In the genomic region with DNA sequence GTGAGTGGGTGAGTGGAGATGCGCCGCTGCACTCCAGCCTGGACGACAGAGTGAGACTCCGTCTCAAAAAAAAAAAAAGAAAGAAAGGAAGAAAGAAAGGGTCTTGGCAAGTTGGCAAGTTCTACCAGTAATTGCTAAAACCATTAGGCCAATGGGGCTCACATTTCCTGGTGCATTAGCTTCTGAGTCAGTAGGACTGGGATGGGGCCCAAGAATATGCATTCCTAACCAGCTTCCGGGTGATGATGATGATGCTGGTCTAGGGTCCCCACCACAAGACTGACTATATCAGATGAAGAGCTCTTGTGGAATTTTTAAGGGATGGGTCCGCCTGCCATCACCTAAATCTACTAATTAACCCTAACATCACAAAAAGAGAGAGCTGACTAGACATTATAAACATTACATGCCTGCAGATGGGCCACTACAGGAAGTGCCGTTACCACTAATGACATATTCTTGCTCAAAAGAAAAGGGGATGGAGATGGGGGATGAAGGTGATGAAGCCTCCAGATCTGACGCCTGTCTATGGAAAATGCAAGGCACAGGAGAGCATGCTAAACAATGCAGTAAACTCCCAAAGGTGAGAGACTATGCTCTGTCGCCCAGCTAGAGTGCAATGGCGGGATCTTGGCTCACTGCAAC, we compare ENCODE assay signal across 20 cellular contexts. TPM values are rescaled to one million over a fixed set of nuclear protein-coding genes. Genes with fewer than 3 reads are reported as not detected.
A peak's percentile ranks its signal among the peaks of the same experiment; 100 is the strongest.
DNase-seq lines count a peak whose midpoint lies in the region; ATAC-seq and TF ChIP-seq lines count a peak whose summit lies in the region.
"Had no signal": no experiment of that assay in that cellular context is flagged by ENCODE, and none has a peak within 500 bp of the region (broad histone marks: within the 10 kb centered on the region; RNA-seq: fewer than 3 reads in every experiment).

No MANE protein-coding gene starts in this region.

- H2AFZ ChIP-seq in neural progenitor cell (replicated peaks), result no peak overlapping the region
- H2AFZ ChIP-seq: GM23338, PC-9 had no signal

- peaks cover 14% of the 10 kb centered on the region for H3K27me3 Mint-ChIP-seq in neural progenitor cell (ENCODE audit: insufficient read depth, low read depth)

- H3K27ac Mint-ChIP-seq in neural progenitor cell, result no peak overlapping the region
- no peak overlapping the region for H3K27ac Mint-ChIP-seq in activated naive CD4-positive, alpha-beta T cell treated with anti-CD3 and anti-CD28 coated beads, Interleukin-2, amount 50 U/mL, for 72 hours
- H3K27ac Mint-ChIP-seq: GM23338, IgD-negative memory B cell had no signal

- peak; percentile 13 for DNase-seq in AG10803 (ENCODE audit: low read depth)
- DNase-seq in Jurkat, Clone E6-1 (ENCODE audit: low read depth, low spot score), result peak; percentile 9
- no peak for DNase-seq in esophagus muscularis mucosa (ENCODE audit: extremely low spot score)
- no peak for DNase-seq in stomach
- no peak for DNase-seq in T-helper 2 cell
- DNase-seq in neural progenitor cell (ENCODE audit: low spot score), result no peak
- DNase-seq in activated naive CD4-positive, alpha-beta T cell treated with anti-CD3 and anti-CD28 coated beads, Interleukin-2, amount 50 U/mL, for 72 hours (ENCODE audit: low spot score in 2 of 2), result no peak
- DNase-seq: DMS 273 treated with DMSO at 0.1 percent for 48 hours, MV-4-11, NCI-H1436 treated with DMSO at 0.1 percent for 48 hours, NCI-H2029 treated with DMSO at 0.1 percent for 48 hours, NCI-H774, PC-9 had no signal

- H3K9me3 ChIP-seq in esophagus muscularis mucosa, result no peaks in the 10 kb centered on the region
- no peaks in the 10 kb centered on the region for H3K9me3 ChIP-seq in stomach
- no peaks in the 10 kb centered on the region for H3K9me3 ChIP-seq in neural progenitor cell (ENCODE audit: low read depth)
- H3K9me3 ChIP-seq: A549 had no signal

- H3K36me3 ChIP-seq in esophagus muscularis mucosa (peaks cover 0 to 61% (median 48%) of the 10 kb centered on the region in 4 donors), stomach (no peaks in the 10 kb centered on the region), neural progenitor cell (no peaks in the 10 kb centered on the region)

- H3K27ac ChIP-seq in esophagus muscularis mucosa (replicated peaks in 1 of 4) (peak overlapping the region; percentile 95 to 98 (median 95)), stomach (peak overlapping the region in 3 of 5 donors; percentile 53 to 90 (median 74)), neural progenitor cell (no peak overlapping the region)
- H3K27ac ChIP-seq: A549, C4-2B, PC-9, SK-N-MC had no signal

- H3K27me3 ChIP-seq in esophagus muscularis mucosa (no peaks in the 10 kb centered on the region), stomach (no peaks in the 10 kb centered on the region), neural progenitor cell (no peaks in the 10 kb centered on the region)

- TF ChIP-seq CTCF in AG10803 (conservative IDR thresholded peaks at IDR 0.05; ENCODE audit: low read length) (no peak), esophagus muscularis mucosa (IDR thresholded peaks at IDR 0.05) (no peak), stomach (IDR thresholded peaks at IDR 0.05) (no peak), neural progenitor cell (IDR thresholded peaks at IDR 0.05) (no peak)

- no peak for ATAC-seq in HG02610 (IDR thresholded peaks at IDR 0.05; ENCODE audit: unreplicated experiment)
- ATAC-seq in activated naive CD4-positive, alpha-beta T cell treated with anti-CD3 and anti-CD28 coated beads, Interleukin-2, amount 50 U/mL, for 72 hours, result no peak
- ATAC-seq: A549, GM23338, HCT116 had no signal

- H3K4me3 ChIP-seq in AG10803 (ENCODE audit: low read length) (no peak overlapping the region), esophagus muscularis mucosa (peak overlapping the region; percentile 16 to 73 (median 50)), stomach (no peak overlapping the region), neural progenitor cell (no peak overlapping the region)
- no peak overlapping the region for H3K4me3 ChIP-seq in Jurkat, Clone E6-1 (ENCODE audit: low read length)
- H3K4me3 ChIP-seq: A549, GM23338, PC-9, SK-N-MC had no signal

- intact Hi-C loops in esophagus muscularis mucosa (cut with DNase I) (no loop called here), stomach (cut with DNase I; ENCODE audit: low total_unique reads) (no loop called here)

- no peaks in the 10 kb centered on the region for H3K9me3 Mint-ChIP-seq in neural progenitor cell
- no peaks in the 10 kb centered on the region for H3K9me3 Mint-ChIP-seq in activated naive CD4-positive, alpha-beta T cell treated with anti-CD3 and anti-CD28 coated beads, Interleukin-2, amount 50 U/mL, for 72 hours
- H3K9me3 Mint-ChIP-seq: GM23338, IgD-negative memory B cell had no signal

- H3K4me1 ChIP-seq in esophagus muscularis mucosa (peaks cover 0 to 100% (median 96%) of the 10 kb centered on the region in 4 donors), stomach (peaks cover 0 to 31% (median 11%) of the 10 kb centered on the region in 4 donors), neural progenitor cell (no peaks in the 10 kb centered on the region)
- H3K4me1 ChIP-seq: A549 had no signal

- WGBS in esophagus muscularis mucosa, result 46% methylated on average over 10 of the region's 10 CpGs
- 69 to 89% (median 83%) methylated on average over 10 of the region's 10 CpGs for WGBS in stomach, 5 donors

- no peak overlapping the region for H3K4me2 ChIP-seq in neural progenitor cell
- H3K4me2 ChIP-seq: A549, GM23338, PC-9 had no signal

- H3F3A ChIP-seq in neural progenitor cell (ENCODE audit: low read depth), result no peaks in the 10 kb centered on the region

- H3K79me2 ChIP-seq in neural progenitor cell (ENCODE audit: low read depth), result no peaks in the 10 kb centered on the region

- H4K20me1 ChIP-seq in neural progenitor cell (ENCODE audit: low read depth), result no peaks in the 10 kb centered on the region

- no peaks in the 10 kb centered on the region for H3K36me3 Mint-ChIP-seq in neural progenitor cell
- H3K36me3 Mint-ChIP-seq in activated naive CD4-positive, alpha-beta T cell treated with anti-CD3 and anti-CD28 coated beads, Interleukin-2, amount 50 U/mL, for 72 hours, result no peaks in the 10 kb centered on the region
- H3K36me3 Mint-ChIP-seq: IgD-negative memory B cell had no signal

- no peaks in the 10 kb centered on the region for H3K4me1 Mint-ChIP-seq in neural progenitor cell
- H3K4me1 Mint-ChIP-seq: GM23338, IgD-negative memory B cell had no signal

- no peak overlapping the region for H3K4me3 Mint-ChIP-seq in neural progenitor cell
- H3K4me3 Mint-ChIP-seq: GM23338, IgD-negative memory B cell had no signal

- H3K9ac ChIP-seq in neural progenitor cell, result no peak overlapping the region

- no peak for TF ChIP-seq POLR2A in esophagus muscularis mucosa (IDR thresholded peaks at IDR 0.05; ENCODE audit: low read depth)
- no peak for TF ChIP-seq POLR2A in stomach (IDR thresholded peaks at IDR 0.05)

- TF ChIP-seq EP300 in esophagus muscularis mucosa (IDR thresholded peaks at IDR 0.05), result no peak
- TF ChIP-seq EP300 in stomach (IDR thresholded peaks at IDR 0.05), result no peak

RNA-seq across cellular contexts. Expression of gene MYH11, which starts 13.1 kb away (rescaled TPM):
- 0.38 TPM for polyA plus RNA-seq in Jurkat, Clone E6-1 (2012; ENCODE audit: insufficient read depth, insufficient read length)
- total RNA-seq in esophagus muscularis mucosa (over 10,000 TPM in 3 of 4 donors, 1,000 to 10,000 TPM in 1; 9,583 to 20,476 (median 14,208) TPM), stomach (1,000 to 10,000 TPM in 4 of 5 donors, 100 to 1,000 TPM in 1; 496 to 3,048 (median 1,297) TPM), neural progenitor cell (ENCODE audit: low replicate concordance) (0.07 and 0.25 TPM in 2 replicates)
- 100 to 1,000 TPM in 1 of 3 donors, 10 to 100 TPM in 2; 33.8 to 494 (median 44.0) TPM for polyA plus RNA-seq in stomach
- under 1 TPM in 1 of 2 donors, not detected in 1; 0.07 TPM for total RNA-seq in activated naive CD4-positive, alpha-beta T cell treated with anti-CD3 and anti-CD28 coated beads, Interleukin-2, amount 50 U/mL, for 72 hours

RNA-seq across cellular contexts. Expression of gene CEP20, which starts 44.6 kb away (rescaled TPM):
- 66.1 TPM for polyA plus RNA-seq in Jurkat, Clone E6-1 (2012; ENCODE audit: insufficient read depth, insufficient read length)
- total RNA-seq in esophagus muscularis mucosa (10 to 100 TPM; 25.2 to 36.1 (median 32.0) TPM), stomach (10 to 100 TPM in 2 of 5 donors, 1 to 10 TPM in 3; 7.0 to 40.0 (median 8.2) TPM), neural progenitor cell (ENCODE audit: low replicate concordance) (50.5 and 101 TPM in 2 replicates)
- polyA plus RNA-seq in stomach, result 10 to 100 TPM; 22.2 to 38.3 (median 24.0) TPM
- 10 to 100 TPM; 38.7 to 97.5 TPM for total RNA-seq in activated naive CD4-positive, alpha-beta T cell treated with anti-CD3 and anti-CD28 coated beads, Interleukin-2, amount 50 U/mL, for 72 hours

Comparison
In these comparisons a context has a peak if more than half of its experiments do, and no peak if none do; other contexts are left out.
1. DNase-seq: peak in AG10803 (single experiment) and Jurkat, Clone E6-1 (single experiment); none in esophagus muscularis mucosa (single experiment), stomach (single experiment), T-helper 2 cell (0 of 5), neural progenitor cell (single experiment) and activated naive CD4-positive, alpha-beta T cell treated with anti-CD3 and anti-CD28 coated beads, Interleukin-2, amount 50 U/mL, for 72 hours (0 of 2).
2. H3K4me3 ChIP-seq: peak in esophagus muscularis mucosa (4 of 4); none in AG10803 (single experiment), Jurkat, Clone E6-1 (single experiment), stomach (0 of 4) and neural progenitor cell (single experiment).
3. RNA of gene MYH11, which starts 13.1 kb away (total RNA-seq): 9,583 to 20,476 TPM in esophagus muscularis mucosa and 496 to 3,048 TPM in stomach; 0.07 to 0.25 TPM in neural progenitor cell and 0.07 TPM in activated naive CD4-positive, alpha-beta T cell treated with anti-CD3 and anti-CD28 coated beads, Interleukin-2, amount 50 U/mL, for 72 hours; every median in the first group is over 100 times any median in the second.